ENCODE assay signal across 1 cellular context in genomic region chr9:83113445-83113844, GRCh38. TPM values are rescaled to one million over a fixed set of nuclear protein-coding genes. Genes with fewer than 3 reads are reported as not detected.
"Had no signal": no experiment of that assay in that cellular context is flagged by ENCODE, and none has a peak within 500 bp of the region (broad histone marks: within the 10 kb centered on the region; RNA-seq: fewer than 3 reads in every experiment).

No MANE protein-coding gene starts in this region.

RNA-seq across cellular contexts. Expression of gene RASEF, which starts 50.5 kb away (rescaled TPM):
- total RNA-seq: OCI-LY7 had no signal
